In genomic region chr9:127931092-127931881, GRCh38 we compare ENCODE assay signal across 6 cellular contexts. TPM values are rescaled to one million over a fixed set of nuclear protein-coding genes. Genes with fewer than 3 reads are reported as not detected.
DNase-seq lines count a peak whose midpoint lies in the region; ATAC-seq and TF ChIP-seq lines count a peak whose summit lies in the region.

No MANE protein-coding gene starts in this region.

- H3K4me3 ChIP-seq in CD8-positive, alpha-beta memory T cell (ENCODE audit: low read length): peak overlapping the region; percentile 69
- H3K4me3 ChIP-seq in HCT116 (replicated peaks in 1 of 2; ENCODE audit: low read depth in 1 of 2, low read length in 2 of 2) (peak overlapping the region; percentile 29 to 55), Panc1 (ENCODE audit: low read depth in 2 of 2, low read length in 2 of 2) (peak overlapping the region; percentile 50 to 62), fibroblast of the aortic adventitia (ENCODE audit: low read depth, low read length) (peak overlapping the region; percentile 70)

- CTCF ChIA-PET in CD8-positive, alpha-beta memory T cell (lab: Charles Lee): interaction anchor here (1.5 to 1.9 kb wide), 3 partner anchors 11 to 24 kb away, joined by 5 to 16 read pairs (median 6); no protein-coding TSS in a partner anchor
- CTCF ChIA-PET in HCT116 (lab: Charles Lee) (interaction anchor here (1.3 to 1.9 kb wide), 3 partner anchors 10 to 186 kb away, joined by 5 to 8 read pairs (median 6); no protein-coding TSS in a partner anchor), Panc1 (lab: Charles Lee) (no interaction called here)

- no peaks in the 10 kb centered on the region for H3K9me3 Mint-ChIP-seq in CD8-positive, alpha-beta memory T cell

- H4K20me1 ChIP-seq in HCT116 (ENCODE audit: insufficient read depth): no peaks in the 10 kb centered on the region

- H3K9ac ChIP-seq in HCT116 (ENCODE audit: low read length): peak overlapping the region; percentile 66

- peak overlapping the region; percentile 69 to 91 (median 75) for H3K4me3 Mint-ChIP-seq in CD8-positive, alpha-beta memory T cell

- peak overlapping the region; percentile 83 for H3K4me2 ChIP-seq in HCT116 (ENCODE audit: low read length)

- peaks cover 0 to 5% of the 10 kb centered on the region in 2 donors for H3K27me3 Mint-ChIP-seq in CD8-positive, alpha-beta memory T cell

- DNase-seq in CD8-positive, alpha-beta memory T cell: no peak
- no peak for DNase-seq in HCT116 (ENCODE audit: low read depth, low spot score)
- peak; percentile 83 for DNase-seq in Panc1 (ENCODE audit: low read depth, low spot score)
- peak; percentile 72 for DNase-seq in fibroblast of the aortic adventitia (ENCODE audit: low read depth)
- DNase-seq in D341Med (ENCODE audit: low spot score): no peak

- H3K27ac Mint-ChIP-seq in CD8-positive, alpha-beta memory T cell: peak overlapping the region in 7 of 8 donors; percentile 7 to 75 (median 35)

- TF ChIP-seq RAD21 in HCT116 (IDR thresholded peaks at IDR 0.05; ENCODE audit: low read depth): no peak

- POLR2A ChIA-PET in CD8-positive, alpha-beta memory T cell (lab: Charles Lee): interaction anchor here (1.5 kb wide), 1 partner anchor 102 kb away, joined by 3 read pairs; no protein-coding TSS in a partner anchor
- POLR2A ChIA-PET in HCT116 (lab: Charles Lee): interaction anchor here (1.9 kb wide), 1 partner anchor 24 kb away, joined by 7 read pairs; no protein-coding TSS in a partner anchor
- POLR2A ChIA-PET in Panc1 (lab: Charles Lee): no interaction called here

- BruUV-seq in HCT116 (replicated peaks; lab: Mats Ljungman, UMichigan) (no TSS peak), Panc1 (replicated peaks; lab: Mats Ljungman, UMichigan) (TSS peak; percentile 22)

- H3K79me2 ChIP-seq in HCT116 (ENCODE audit: insufficient read depth, low read length): peaks cover 24% of the 10 kb centered on the region

- no peak for TF ChIP-seq POLR2A in HCT116 (IDR thresholded peaks at IDR 0.05; ENCODE audit: borderline replicate concordance, extremely low read depth, insufficient read depth, insufficient read length)

- TF ChIP-seq CTCF in HCT116 (IDR thresholded peaks at IDR 0.05 in 2 of 3, conservative IDR thresholded peaks at IDR 0.05 in 1 of 3; ENCODE audit: borderline replicate concordance in 1 of 3, insufficient read depth in 1 of 3, low read depth in 2 of 3, low read length in 2 of 3): no peak
- no peak for TF ChIP-seq CTCF in Panc1 (IDR thresholded peaks at IDR 0.05)
- TF ChIP-seq CTCF in fibroblast of the aortic adventitia (IDR thresholded peaks at IDR 0.05; ENCODE audit: insufficient read depth, low read length): no peak

- RAD21 ChIA-PET in HCT116 (lab: Charles Lee; ENCODE audit: low non-redundant PET in 1 of 2, low total read pairs in 2 of 2, uncharacterized antibody in 2 of 2, unreplicated experiment in 2 of 2): interaction anchor here in 1 of 2 experiments (0.6 kb wide), 1 partner anchor 186 kb away, joined by 4 read pairs; no protein-coding TSS in a partner anchor

- intact Hi-C loops in HCT116 (cut with micrococcal nuclease): no loop called here
- intact Hi-C loops in Panc1 (cut with micrococcal nuclease; ENCODE audit: unreplicated experiment): no loop called here

- peaks cover 26 to 72% (median 35%) of the 10 kb centered on the region in 3 donors for H3K4me1 Mint-ChIP-seq in CD8-positive, alpha-beta memory T cell

- H3K4me1 ChIP-seq in CD8-positive, alpha-beta memory T cell (ENCODE audit: insufficient read depth, low read length): peaks cover 47% of the 10 kb centered on the region
- H3K4me1 ChIP-seq in HCT116 (ENCODE audit: control insufficient read depth in 1 of 2, insufficient read depth in 2 of 2, low read length in 2 of 2): peaks cover 59 to 91% of the 10 kb centered on the region in 2 experiments
- H3K4me1 ChIP-seq in Panc1 (ENCODE audit: control insufficient read depth, insufficient read depth, low read length): peaks cover 41% of the 10 kb centered on the region

- peaks cover 0 to 13% (median 2%) of the 10 kb centered on the region in 3 donors for H3K36me3 Mint-ChIP-seq in CD8-positive, alpha-beta memory T cell

- H3K9me2 ChIP-seq in HCT116 (ENCODE audit: insufficient read depth): no peaks in the 10 kb centered on the region

- H3K36me3 ChIP-seq in CD8-positive, alpha-beta memory T cell (ENCODE audit: insufficient read depth, low read length): no peaks in the 10 kb centered on the region
- H3K36me3 ChIP-seq in HCT116 (ENCODE audit: control insufficient read depth in 1 of 2, insufficient read depth in 2 of 2, low read length in 2 of 2): no peaks in the 10 kb centered on the region; a peak in 2 of 4 replicates
- no peaks in the 10 kb centered on the region for H3K36me3 ChIP-seq in Panc1 (ENCODE audit: control insufficient read depth, insufficient read depth, low read length)

- H3K9me3 ChIP-seq in CD8-positive, alpha-beta memory T cell (ENCODE audit: low read length): no peaks in the 10 kb centered on the region
- H3K9me3 ChIP-seq in HCT116 (ENCODE audit: control insufficient read depth in 1 of 2, insufficient read depth in 1 of 2, low read depth in 1 of 2, low read length in 2 of 2): no peaks in the 10 kb centered on the region
- H3K9me3 ChIP-seq in Panc1 (ENCODE audit: control insufficient read depth, insufficient read depth, low read depth, low read length): no peaks in the 10 kb centered on the region

- peak overlapping the region; percentile 41 for H3K27ac ChIP-seq in CD8-positive, alpha-beta memory T cell (ENCODE audit: low read depth, low read length)
- H3K27ac ChIP-seq in HCT116 (ENCODE audit: low read depth, low read length) (peak overlapping the region; percentile 84), Panc1 (ENCODE audit: low read length) (peak overlapping the region; percentile 92), temporal lobe (ENCODE audit: low read depth, low read length) (peak overlapping the region; percentile 7)

- H2AFZ ChIP-seq in HCT116 (ENCODE audit: low read depth, low read length, poor library complexity, severe bottlenecking): no peak overlapping the region

- in situ Hi-C loops in Panc1 (cut with HindIII; ENCODE audit: low pct_unique_long_range_greater_than_20kb, low sequenced_read_pairs): loop anchor here (25.0 kb wide), 1 partner anchor 156 kb away; no protein-coding TSS in a partner anchor

- ATAC-seq in HCT116: peak; percentile 12
- peak; percentile 31 for ATAC-seq in Panc1

- no peaks in the 10 kb centered on the region for H3K27me3 ChIP-seq in CD8-positive, alpha-beta memory T cell (ENCODE audit: insufficient read depth, low read length, poor library complexity, severe bottlenecking)
- H3K27me3 ChIP-seq in HCT116 (ENCODE audit: insufficient read depth, low read length): no peaks in the 10 kb centered on the region
- no peaks in the 10 kb centered on the region for H3K27me3 ChIP-seq in Panc1 (ENCODE audit: control insufficient read depth, insufficient read depth, low read length)

TF ChIP-seq in HCT116, 20 proteins besides CTCF, POLR2A, EP300 and RAD21:
- TF ChIP-seq ELF1 (IDR thresholded peaks at IDR 0.05; ENCODE audit: borderline replicate concordance, low read depth) (no peak), POLR2AphosphoS5 (IDR thresholded peaks at IDR 0.05; ENCODE audit: low read depth, low read length) (peak; percentile 43)
TF ChIP-seq in HCT116: peak in this region for 1.

RNA-seq across cellular contexts. Expression of gene PIP5KL1, which starts 0.7 kb away (rescaled TPM):
- 1 to 10 TPM; 1.4 to 2.5 TPM for total RNA-seq in CD8-positive, alpha-beta memory T cell
- 0.89 TPM for polyA plus RNA-seq in CD8-positive, alpha-beta memory T cell
- 37.6 TPM for total RNA-seq in HCT116 (2021; ENCODE audit: unreplicated experiment)
- polyA plus RNA-seq in HCT116 (2012): 35.7 and 36.0 TPM in 2 replicates
- total RNA-seq in Panc1 (2021; ENCODE audit: unreplicated experiment): 7.8 TPM
- polyA plus RNA-seq in Panc1 (2012; ENCODE audit: insufficient read length): 10.9 TPM
- 1.6 and 2.6 TPM in 2 replicates for total RNA-seq in fibroblast of the aortic adventitia (ENCODE audit: low replicate concordance)
- 1.2 TPM for total RNA-seq in temporal lobe

RNA-seq across cellular contexts. Expression of gene DPM2, which starts 6.4 kb away (rescaled TPM):
- total RNA-seq in CD8-positive, alpha-beta memory T cell: 10 to 100 TPM; 73.8 to 75.5 TPM
- polyA plus RNA-seq in CD8-positive, alpha-beta memory T cell: 52.2 TPM
- 54.6 TPM for total RNA-seq in HCT116 (2021; ENCODE audit: unreplicated experiment)
- 58.0 and 62.6 TPM in 2 replicates for polyA plus RNA-seq in HCT116 (2012)
- 58.7 TPM for total RNA-seq in Panc1 (2021; ENCODE audit: unreplicated experiment)
- 51.1 TPM for polyA plus RNA-seq in Panc1 (2012; ENCODE audit: insufficient read length)
- total RNA-seq in fibroblast of the aortic adventitia (ENCODE audit: low replicate concordance): 7.0 and 19.9 TPM in 2 replicates
- 10.1 TPM for total RNA-seq in temporal lobe

RNA-seq across cellular contexts. Expression of gene ST6GALNAC4, which starts 14.4 kb away (rescaled TPM):
- 10 to 100 TPM; 32.9 to 43.2 TPM for total RNA-seq in CD8-positive, alpha-beta memory T cell
- polyA plus RNA-seq in CD8-positive, alpha-beta memory T cell: 28.7 TPM
- 49.4 TPM for total RNA-seq in HCT116 (2021; ENCODE audit: unreplicated experiment)
- 45.7 and 58.2 TPM in 2 replicates for polyA plus RNA-seq in HCT116 (2012)
- total RNA-seq in Panc1 (2021; ENCODE audit: unreplicated experiment): 38.0 TPM
- 69.5 TPM for polyA plus RNA-seq in Panc1 (2012; ENCODE audit: insufficient read length)
- 24.4 and 37.1 TPM in 2 replicates for total RNA-seq in fibroblast of the aortic adventitia (ENCODE audit: low replicate concordance)
- 7.4 TPM for total RNA-seq in temporal lobe

RNA-seq across cellular contexts. Expression of gene ST6GALNAC6, which starts 31.9 kb away (rescaled TPM):
- total RNA-seq in CD8-positive, alpha-beta memory T cell: 10 to 100 TPM; 52.3 to 54.0 TPM
- polyA plus RNA-seq in CD8-positive, alpha-beta memory T cell: 54.7 TPM
- total RNA-seq in HCT116 (2021; ENCODE audit: unreplicated experiment) (24.5 TPM), Panc1 (2021; ENCODE audit: unreplicated experiment) (50.2 TPM), fibroblast of the aortic adventitia (ENCODE audit: low replicate concordance) (26.5 and 85.0 TPM in 2 replicates), temporal lobe (25.6 TPM)
- polyA plus RNA-seq in HCT116 (2012): 22.9 and 25.0 TPM in 2 replicates
- polyA plus RNA-seq in Panc1 (2012; ENCODE audit: insufficient read length): 98.1 TPM

RNA-seq across cellular contexts. Expression of gene EEIG1, which starts 49.5 kb away (rescaled TPM):
- total RNA-seq in CD8-positive, alpha-beta memory T cell: 10 to 100 TPM; 82.2 to 93.3 TPM
- 167 TPM for polyA plus RNA-seq in CD8-positive, alpha-beta memory T cell
- total RNA-seq in HCT116 (2021; ENCODE audit: unreplicated experiment) (44.2 TPM), Panc1 (2021; ENCODE audit: unreplicated experiment) (361 TPM), fibroblast of the aortic adventitia (ENCODE audit: low replicate concordance) (32.4 and 50.3 TPM in 2 replicates), temporal lobe (5.2 TPM)
- polyA plus RNA-seq in HCT116 (2012): 28.1 and 33.1 TPM in 2 replicates
- 215 TPM for polyA plus RNA-seq in Panc1 (2012; ENCODE audit: insufficient read length)

Comparison
In these comparisons a context has a peak if more than half of its experiments do, and no peak if none do; other contexts are left out.
1. DNase-seq: peak in Panc1 (single experiment) and fibroblast of the aortic adventitia (single experiment); none in CD8-positive, alpha-beta memory T cell (0 of 5), HCT116 (single experiment) and D341Med (single experiment).
2. H3K27ac ChIP-seq: peak in every context shown above with its lines; median percentile 92 in Panc1; 84 in HCT116; 41 in CD8-positive, alpha-beta memory T cell; 7 in temporal lobe.
3. Peak in every context shown above with its lines, with median percentiles within 50 percentile points of each other: H3K4me3 ChIP-seq.